In the genomic region with DNA sequence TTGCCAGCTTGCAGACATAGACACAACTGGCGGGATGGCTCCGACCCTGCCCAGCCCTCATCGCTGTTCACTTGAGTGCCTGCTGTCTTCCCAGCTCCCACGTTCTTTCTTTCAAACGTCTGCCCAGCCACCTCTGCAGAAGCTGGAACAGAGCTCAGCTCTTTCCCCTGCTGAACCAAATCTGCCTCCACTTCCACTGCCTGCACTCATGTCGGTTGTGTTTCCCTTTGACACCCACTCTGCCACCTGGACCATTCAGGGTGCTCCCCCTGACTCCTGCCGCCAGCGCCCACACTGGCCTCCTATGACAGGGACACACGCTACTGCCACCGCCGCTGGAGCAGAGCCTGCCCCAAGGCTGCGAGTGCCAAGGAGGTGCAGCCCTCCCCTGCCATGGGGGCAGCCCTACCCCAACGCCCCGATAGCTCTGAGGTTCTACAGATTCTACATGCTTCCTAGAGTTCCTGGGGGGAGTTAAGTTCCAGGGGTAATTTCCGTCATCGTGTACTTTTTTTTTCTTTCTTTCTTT, we compare ENCODE assay signal across 18 cellular contexts. TPM values are rescaled to one million over a fixed set of nuclear protein-coding genes. Genes with fewer than 3 reads are reported as not detected.
A peak's percentile ranks its signal among the peaks of the same experiment; 100 is the strongest.
DNase-seq lines count a peak whose midpoint lies in the region; FAIRE-seq and TF ChIP-seq lines count a peak whose summit lies in the region.
"Had no signal": no experiment of that assay in that cellular context is flagged by ENCODE, and none has a peak within 500 bp of the region (broad histone marks: within the 10 kb centered on the region; RNA-seq: fewer than 3 reads in every experiment).

No MANE protein-coding gene starts in this region.

- H2AFZ ChIP-seq in neural progenitor cell (replicated peaks) = peak overlapping the region; percentile 12
- H2AFZ ChIP-seq: GM23248 had no signal

- no peak for FAIRE-seq in H54 (lab: Jason Lieb, UNC)
- FAIRE-seq: A204.1, G401.6, GM12892 had no signal

- WGBS in endodermal cell (ENCODE audit: insufficient coverage in 1 of 2, insufficient read length in 1 of 2), 2 experiments = 86 to 93% methylated on average over 5 to 14 of the region's 16 CpGs

- H3K4me2 ChIP-seq in neural progenitor cell = no peak overlapping the region

- H3K27me3 Mint-ChIP-seq in endodermal cell (ENCODE audit: insufficient read depth) (peaks cover 7% of the 10 kb centered on the region), neural progenitor cell (ENCODE audit: insufficient read depth, low read depth) (peaks cover 4% of the 10 kb centered on the region)

- H3K4me3 ChIP-seq in HEK293 (ENCODE audit: low read depth, low read length) = no peak overlapping the region
- H3K4me3 ChIP-seq in endodermal cell (ENCODE audit: low read length) = no peak overlapping the region
- H3K4me3 ChIP-seq in neural progenitor cell = no peak overlapping the region
- H3K4me3 ChIP-seq: GM23248 had no signal

- H3K36me3 ChIP-seq in HEK293 (ENCODE audit: control insufficient read depth in 2 of 2, insufficient read depth in 1 of 2, low read length in 2 of 2) = no peaks in the 10 kb centered on the region
- no peaks in the 10 kb centered on the region for H3K36me3 ChIP-seq in endodermal cell (ENCODE audit: control insufficient read depth, insufficient read depth, low read length)
- no peaks in the 10 kb centered on the region for H3K36me3 ChIP-seq in neural progenitor cell

- no peaks in the 10 kb centered on the region for H4K20me1 ChIP-seq in neural progenitor cell (ENCODE audit: low read depth)

- no peak for TF ChIP-seq POLR2A in H54 (IDR thresholded peaks at IDR 0.05; ENCODE audit: low read depth, low read length)

- DNase-seq in NCI-H2171 treated with DMSO at 0.1 percent for 48 hours (lab: John Stamatoyannopoulos, UW) = peak; percentile 62
- no peak for DNase-seq in NCI-H2171 (lab: John Stamatoyannopoulos, UW)
- peak; percentile 24 for DNase-seq in endodermal cell
- no peak for DNase-seq in neural progenitor cell (ENCODE audit: low spot score)
- DNase-seq in hepatic stellate cell (ENCODE audit: low spot score) = no peak
- DNase-seq in H54 (ENCODE audit: insufficient read length, low spot score) = no peak
- DNase-seq: NCI-H1105, NCI-H1694, NCI-H2081, NCI-H2227 treated with DMSO at 0.1 percent for 48 hours, NCI-H510A, NCI-H748 treated with DMSO at 0.1 percent for 48 hours had no signal

- no peak overlapping the region for H3K27ac Mint-ChIP-seq in endodermal cell
- H3K27ac Mint-ChIP-seq in neural progenitor cell = no peak overlapping the region

- H3K27me3 ChIP-seq in endodermal cell (ENCODE audit: control insufficient read depth, insufficient read depth, low read length, poor library complexity, severe bottlenecking) (no peaks in the 10 kb centered on the region), neural progenitor cell (no peaks in the 10 kb centered on the region)

- H3K9me3 ChIP-seq in HEK293 (ENCODE audit: control insufficient read depth, insufficient read depth, low read depth, low read length) (no peaks in the 10 kb centered on the region), endodermal cell (ENCODE audit: control insufficient read depth, low read length) (peaks cover 12% of the 10 kb centered on the region), neural progenitor cell (ENCODE audit: low read depth) (peaks cover 7% of the 10 kb centered on the region)

- no peak overlapping the region for H3K9ac ChIP-seq in endodermal cell (ENCODE audit: extremely low read depth, low read length, poor library complexity, severe bottlenecking)
- H3K9ac ChIP-seq in neural progenitor cell = no peak overlapping the region
- H3K9ac ChIP-seq: GM23248 had no signal

- CTCF ChIA-PET in HEK293 (lab: Yijun Ruan, JAX) = interaction anchor here (1.1 to 10.3 kb wide), 6 partner anchors 63 to 434 kb away, joined by 3 to 104 read pairs (median 6); a partner anchor contains a TSS

- POLR2A ChIA-PET in HEK293 (lab: Yijun Ruan, JAX) = no interaction called here

- H3F3A ChIP-seq in neural progenitor cell (ENCODE audit: low read depth) = peaks cover 11% of the 10 kb centered on the region

- H3K4me1 Mint-ChIP-seq in endodermal cell (peaks cover 3% of the 10 kb centered on the region), neural progenitor cell (peaks cover 23% of the 10 kb centered on the region)

- no peaks in the 10 kb centered on the region for H3K79me2 ChIP-seq in neural progenitor cell (ENCODE audit: low read depth)

- H3K9me3 Mint-ChIP-seq in endodermal cell = peaks cover 11% of the 10 kb centered on the region
- H3K9me3 Mint-ChIP-seq in neural progenitor cell = peaks cover 11% of the 10 kb centered on the region

- H3K4me3 Mint-ChIP-seq in endodermal cell (no peak overlapping the region), neural progenitor cell (no peak overlapping the region)

- TF ChIP-seq CTCF in HEK293 (tag by site-specific recombination; IDR thresholded peaks at IDR 0.05) (no peak), endodermal cell (conservative IDR thresholded peaks at IDR 0.05) (no peak), neural progenitor cell (IDR thresholded peaks at IDR 0.05) (no peak)

- H3K36me3 Mint-ChIP-seq in endodermal cell (ENCODE audit: low read depth) (no peaks in the 10 kb centered on the region), neural progenitor cell (no peaks in the 10 kb centered on the region)

- no peak overlapping the region for H3K27ac ChIP-seq in HEK293 (ENCODE audit: extremely low read depth, low read depth, low read length)
- H3K27ac ChIP-seq in endodermal cell (ENCODE audit: low read depth, low read length) = no peak overlapping the region
- H3K27ac ChIP-seq in neural progenitor cell = no peak overlapping the region
- H3K27ac ChIP-seq: C4-2B, GM23248 had no signal

- H3K4me1 ChIP-seq in HEK293 (ENCODE audit: control insufficient read depth, insufficient read depth, low read length) (no peaks in the 10 kb centered on the region), endodermal cell (ENCODE audit: control insufficient read depth, insufficient read depth, low read length) (no peaks in the 10 kb centered on the region), neural progenitor cell (no peaks in the 10 kb centered on the region)

TF ChIP-seq in HEK293, 187 proteins besides CTCF, POLR2A, EP300 and RAD21:
- TF ChIP-seq ZFHX2 (tag by site-specific recombination; conservative IDR thresholded peaks at IDR 0.05) (peak; percentile 40), EGR2 (tag by site-specific recombination; IDR thresholded peaks at IDR 0.05; ENCODE audit: low read depth) (peak; percentile 69), ZNF701 (tag by site-specific recombination; IDR thresholded peaks at IDR 0.05) (no peak)

RNA-seq across cellular contexts. Expression of a gene that starts 37.9 kb away (rescaled TPM):
- total RNA-seq in endodermal cell = 10 to 100 TPM; 38.2 to 48.3 TPM
- polyA plus RNA-seq in endodermal cell (2013, experiment 1 of 2) = 21.8 TPM
- polyA plus RNA-seq in endodermal cell (2013, experiment 2 of 2) = 24.6 TPM
- total RNA-seq in neural progenitor cell (ENCODE audit: low replicate concordance) = 21.5 and 53.4 TPM in 2 replicates

RNA-seq across cellular contexts. Expression of a gene that starts 38.2 kb away (rescaled TPM):
- total RNA-seq in endodermal cell (10 to 100 TPM; 71.7 to 74.6 TPM), neural progenitor cell (ENCODE audit: low replicate concordance) (36.9 and 157 TPM in 2 replicates)
- 83.6 TPM for polyA plus RNA-seq in endodermal cell (2013, experiment 1 of 2)
- 77.0 TPM for polyA plus RNA-seq in endodermal cell (2013, experiment 2 of 2)

Comparison
In these comparisons a context has a peak if more than half of its experiments do, and no peak if none do; other contexts are left out.
1. DNase-seq: peak in NCI-H2171 treated with DMSO at 0.1 percent for 48 hours (single experiment) and endodermal cell (single experiment); none in NCI-H2171 (single experiment), neural progenitor cell (single experiment), hepatic stellate cell (single experiment) and H54 (single experiment).